In genomic region chr10:5691786-5692185, GRCh38 we compare ENCODE assay signal across 13 cellular contexts. TPM values are rescaled to one million over a fixed set of nuclear protein-coding genes. Genes with fewer than 3 reads are reported as not detected.
DNase-seq lines count a peak whose midpoint lies in the region; ATAC-seq, FAIRE-seq and TF ChIP-seq lines count a peak whose summit lies in the region.
"Had no signal": no experiment of that assay in that cellular context is flagged by ENCODE, and none has a peak within 500 bp of the region (broad histone marks: within the 10 kb centered on the region; RNA-seq: fewer than 3 reads in every experiment).

No MANE protein-coding gene starts in this region.

- no peak overlapping the region for H2BK20ac ChIP-seq in H9 (ENCODE audit: low read depth, low read length, poor library complexity, severe bottlenecking)

- H3K27ac Mint-ChIP-seq in H9 (peak overlapping the region in 1 of 3 experiments; percentile 83; a peak in 1 of 7 replicates), astrocyte (ENCODE audit: unreplicated experiment) (no peak overlapping the region)

- intact Hi-C loops in posterior vena cava (cut with DNase I): no loop called here

- no peak overlapping the region for H2BK12ac ChIP-seq in H9 (ENCODE audit: insufficient read length, low read depth, low read length)
- no peak overlapping the region for H2BK12ac ChIP-seq in mesenchymal stem cell (ENCODE audit: low read length in 2 of 2)

- H3K9ac ChIP-seq in H9 (ENCODE audit: extremely low read depth, insufficient read length, low read length) (no peak overlapping the region), astrocyte (ENCODE audit: low read length) (no peak overlapping the region), mesenchymal stem cell (ENCODE audit: low read length) (peak overlapping the region; percentile 89)

- H3K27me3 Mint-ChIP-seq in H9 (ENCODE audit: low read depth): no peaks in the 10 kb centered on the region
- no peaks in the 10 kb centered on the region for H3K27me3 Mint-ChIP-seq in astrocyte (ENCODE audit: low read depth, unreplicated experiment)

- H2AFZ ChIP-seq in H9 (ENCODE audit: low read length): no peak overlapping the region
- H2AFZ ChIP-seq in astrocyte (ENCODE audit: low read depth, low read length): no peak overlapping the region
- no peak overlapping the region for H2AFZ ChIP-seq in mesenchymal stem cell (ENCODE audit: low read depth, low read length)

- H2BK120ac ChIP-seq in H9 (ENCODE audit: low read depth, low read length, poor library complexity, severe bottlenecking) (no peak overlapping the region), mesenchymal stem cell (ENCODE audit: low read depth, low read length) (no peak overlapping the region)

- H3K27me3 ChIP-seq in BE2C (no peaks in the 10 kb centered on the region), H9 (ENCODE audit: insufficient read depth, low read length) (no peaks in the 10 kb centered on the region), astrocyte (ENCODE audit: insufficient read depth, low read length) (no peaks in the 10 kb centered on the region), mesenchymal stem cell (ENCODE audit: control insufficient read depth in 1 of 2, insufficient read depth in 1 of 2, low read length in 2 of 2) (no peaks in the 10 kb centered on the region)
- H3K27me3 ChIP-seq: gastroesophageal sphincter, transverse colon had no signal

- TF ChIP-seq CTCF in BE2C (IDR thresholded peaks at IDR 0.05; ENCODE audit: low read depth, low read length) (no peak), H9 (conservative IDR thresholded peaks at IDR 0.05) (no peak), astrocyte (IDR thresholded peaks at IDR 0.05; ENCODE audit: insufficient read depth, low read depth, low read length) (no peak)

- WGBS in H9 (ENCODE audit: extremely low coverage, insufficient read length, low lambda C conversion rate): no CpG with 5 or more reads among the region's 8 CpGs
- WGBS in mesenchymal stem cell: 55% methylated on average over 4 of the region's 8 CpGs

- H3K14ac ChIP-seq in H9 (ENCODE audit: insufficient read depth, low read length): no peak overlapping the region
- H3K14ac ChIP-seq in mesenchymal stem cell (ENCODE audit: low read length in 2 of 2): no peak overlapping the region

- H3K27ac ChIP-seq in H9 (ENCODE audit: insufficient read length, low read depth, low read length) (no peak overlapping the region), astrocyte (ENCODE audit: low read depth, low read length) (no peak overlapping the region), mesenchymal stem cell (ENCODE audit: low read length, poor library complexity, severe bottlenecking) (no peak overlapping the region)
- H3K27ac ChIP-seq: WERI-Rb-1 had no signal

- FAIRE-seq in astrocyte (lab: Jason Lieb, UNC): no peak

- peaks cover 0 to 2% (median 0%) of the 10 kb centered on the region in 3 experiments; a peak in 2 of 7 replicates for H3K36me3 Mint-ChIP-seq in H9 (ENCODE audit: insufficient read depth in 1 of 3, low read depth in 3 of 3)
- H3K36me3 Mint-ChIP-seq in astrocyte (ENCODE audit: low read depth, unreplicated experiment): peaks cover 2% of the 10 kb centered on the region

- no peaks in the 10 kb centered on the region for H3K36me3 ChIP-seq in BE2C
- H3K36me3 ChIP-seq in astrocyte (ENCODE audit: insufficient read depth, low read length): no peaks in the 10 kb centered on the region
- H3K36me3 ChIP-seq in mesenchymal stem cell (ENCODE audit: control insufficient read depth in 1 of 2, insufficient read depth in 2 of 2, low read depth in 1 of 2, low read length in 2 of 2): peaks cover 0 to 5% of the 10 kb centered on the region in 2 experiments
- H3K36me3 ChIP-seq: gastroesophageal sphincter, transverse colon, WERI-Rb-1 had no signal

- H3K79me2 ChIP-seq in H9 (ENCODE audit: insufficient read depth, low read length) (peaks cover 32% of the 10 kb centered on the region; the same call in 1 of the 2 replicates), astrocyte (ENCODE audit: insufficient read depth, low read length) (peaks cover 100% of the 10 kb centered on the region)

- H3T11ph ChIP-seq in H9 (ENCODE audit: low read length): no peak overlapping the region

- H2BK15ac ChIP-seq in H9 (ENCODE audit: low read depth, low read length): no peak overlapping the region
- H2BK15ac ChIP-seq in mesenchymal stem cell (ENCODE audit: low read depth, poor library complexity, severe bottlenecking): no peak overlapping the region

- H3K9me3 ChIP-seq in BE2C (no peaks in the 10 kb centered on the region), H9 (ENCODE audit: control insufficient read depth, low read depth, low read length) (no peaks in the 10 kb centered on the region), astrocyte (ENCODE audit: insufficient read depth, low read depth, low read length) (no peaks in the 10 kb centered on the region), mesenchymal stem cell (ENCODE audit: control insufficient read depth, low read length) (no peaks in the 10 kb centered on the region)
- H3K9me3 ChIP-seq: gastroesophageal sphincter, transverse colon had no signal

- no peak overlapping the region for H3K56ac ChIP-seq in H9 (ENCODE audit: insufficient read length, low read depth, low read length)

- H3K4me1 ChIP-seq in BE2C (peaks cover 6% of the 10 kb centered on the region), H9 (ENCODE audit: insufficient read depth, low read length) (peaks cover 2% of the 10 kb centered on the region; the same call in 1 of the 2 replicates), astrocyte (ENCODE audit: insufficient read depth, low read length) (peaks cover 11% of the 10 kb centered on the region), mesenchymal stem cell (ENCODE audit: control insufficient read depth, insufficient read depth, low read depth, low read length) (peaks cover 10% of the 10 kb centered on the region)

- peak overlapping the region; percentile 74 for H3K4me3 ChIP-seq in BE2C (ENCODE audit: low read depth, low read length)
- H3K4me3 ChIP-seq in astrocyte (ENCODE audit: insufficient read depth, low read depth, low read length): peak overlapping the region; percentile 68
- H3K4me3 ChIP-seq in mesenchymal stem cell (ENCODE audit: insufficient read depth in 1 of 2, low read depth in 1 of 2, low read length in 2 of 2): peak overlapping the region in 1 of 2 experiments; percentile 81

- H3K4ac ChIP-seq in H9 (ENCODE audit: low read depth, low read length) (no peak overlapping the region), mesenchymal stem cell (ENCODE audit: low read depth in 1 of 2, low read length in 2 of 2) (no peak overlapping the region)

- peaks cover 10% of the 10 kb centered on the region for H3K23me2 ChIP-seq in H9 (ENCODE audit: insufficient read length, low read depth, low read length, poor library complexity, severe bottlenecking)

- H3K23ac ChIP-seq in H9 (ENCODE audit: insufficient read length, low read depth, low read length) (no peak overlapping the region), mesenchymal stem cell (ENCODE audit: low read length in 2 of 2) (no peak overlapping the region)

- no peaks in the 10 kb centered on the region for H3K9me3 Mint-ChIP-seq in H9
- no peaks in the 10 kb centered on the region for H3K9me3 Mint-ChIP-seq in astrocyte (ENCODE audit: unreplicated experiment)

- peak overlapping the region; percentile 60 to 84 for H3K4me3 Mint-ChIP-seq in H9
- no peak overlapping the region for H3K4me3 Mint-ChIP-seq in astrocyte (ENCODE audit: unreplicated experiment)

- H3K18ac ChIP-seq in H9 (ENCODE audit: insufficient read length, low read depth, low read length) (no peak overlapping the region), mesenchymal stem cell (ENCODE audit: low read depth in 1 of 2, low read length in 2 of 2) (no peak overlapping the region)

- H2BK5ac ChIP-seq in H9 (ENCODE audit: insufficient read length, low read length): no peak overlapping the region
- H2BK5ac ChIP-seq in mesenchymal stem cell (ENCODE audit: low read depth, low read length, poor library complexity, severe bottlenecking): no peak overlapping the region

- H4K5ac ChIP-seq in H9 (ENCODE audit: insufficient read length, low read depth, low read length): no peak overlapping the region

- no peaks in the 10 kb centered on the region for H4K20me1 ChIP-seq in H9 (ENCODE audit: control insufficient read depth, insufficient read depth, insufficient read length)
- peaks cover 85% of the 10 kb centered on the region for H4K20me1 ChIP-seq in astrocyte (ENCODE audit: insufficient read depth, low read length)

- DNase-seq in BE2C (no peak), H9 (no peak), astrocyte (ENCODE audit: low read depth) (no peak), mesenchymal stem cell (no peak), Kasumi-1 (lab: John Stamatoyannopoulos, UW) (no peak), posterior vena cava (ENCODE audit: low spot score) (no peak)
- DNase-seq in NK-92 treated with Interleukin-12 subunit alpha and Interleukin-12 subunit beta, amount 100 ng/mL, for 24 hours (lab: John Stamatoyannopoulos, UW): no peak
- DNase-seq: MV-4-11, OCI-M1, transverse colon, WERI-Rb-1 had no signal

- H4K91ac ChIP-seq in H9 (ENCODE audit: insufficient read length, low read depth, low read length): no peak overlapping the region
- no peak overlapping the region for H4K91ac ChIP-seq in mesenchymal stem cell (ENCODE audit: low read length)

- no peak for ATAC-seq in HG02973 (IDR thresholded peaks at IDR 0.05; ENCODE audit: unreplicated experiment)

- H4K8ac ChIP-seq in H9 (replicated peaks; ENCODE audit: insufficient read length, low read depth, low read length): no peak overlapping the region
- no peak overlapping the region for H4K8ac ChIP-seq in mesenchymal stem cell (ENCODE audit: low read length)

- peak overlapping the region; percentile 68 for H3K4me2 ChIP-seq in H9 (ENCODE audit: insufficient read depth, insufficient read length, low read length)
- H3K4me2 ChIP-seq in astrocyte (ENCODE audit: low read length): peak overlapping the region; percentile 94
- no peak overlapping the region for H3K4me2 ChIP-seq in mesenchymal stem cell (ENCODE audit: low read length, poor library complexity, severe bottlenecking)

- H2AK5ac ChIP-seq in H9 (ENCODE audit: insufficient read length, low read length) (no peak overlapping the region), mesenchymal stem cell (ENCODE audit: low read length, severe bottlenecking) (no peak overlapping the region)

- H3K4me1 Mint-ChIP-seq in H9: peaks cover 30 to 32% of the 10 kb centered on the region in 2 experiments
- peaks cover 28% of the 10 kb centered on the region for H3K4me1 Mint-ChIP-seq in astrocyte (ENCODE audit: low read depth, unreplicated experiment)

- peaks cover 2% of the 10 kb centered on the region for H3K79me1 ChIP-seq in H9 (ENCODE audit: insufficient read depth, low read depth, low read length, poor library complexity, severe bottlenecking)
- H3K79me1 ChIP-seq in mesenchymal stem cell (replicated peaks; ENCODE audit: low read length, poor library complexity, severe bottlenecking): peaks cover 14% of the 10 kb centered on the region

RNA-seq across cellular contexts. Expression of gene TASOR2, which starts 7.1 kb away (rescaled TPM):
- polyA plus RNA-seq in BE2C (2012; ENCODE audit: insufficient read depth, insufficient read length, low read depth): 42.1 TPM
- total RNA-seq in H9 (2021) (64.5 and 67.0 TPM in 2 replicates), astrocyte (76.2 and 87.2 TPM in 2 replicates), posterior vena cava (10 to 100 TPM; 57.5 to 59.6 TPM)
- 14.7 TPM for polyA plus RNA-seq in mesenchymal stem cell (2013, experiment 1 of 2)
- 15.4 TPM for polyA plus RNA-seq in mesenchymal stem cell (2013, experiment 2 of 2)

RNA-seq across cellular contexts. Expression of gene ASB13, which starts 25.4 kb away (rescaled TPM):
- polyA plus RNA-seq in BE2C (2012; ENCODE audit: insufficient read depth, insufficient read length, low read depth): 22.8 TPM
- total RNA-seq in H9 (2021): 13.8 and 14.9 TPM in 2 replicates
- total RNA-seq in astrocyte: 4.7 and 4.8 TPM in 2 replicates
- polyA plus RNA-seq in mesenchymal stem cell (2013, experiment 1 of 2): 5.1 TPM
- polyA plus RNA-seq in mesenchymal stem cell (2013, experiment 2 of 2): 5.1 TPM
- 10 to 100 TPM; 19.7 to 21.6 TPM for total RNA-seq in posterior vena cava
